In the genomic region with DNA sequence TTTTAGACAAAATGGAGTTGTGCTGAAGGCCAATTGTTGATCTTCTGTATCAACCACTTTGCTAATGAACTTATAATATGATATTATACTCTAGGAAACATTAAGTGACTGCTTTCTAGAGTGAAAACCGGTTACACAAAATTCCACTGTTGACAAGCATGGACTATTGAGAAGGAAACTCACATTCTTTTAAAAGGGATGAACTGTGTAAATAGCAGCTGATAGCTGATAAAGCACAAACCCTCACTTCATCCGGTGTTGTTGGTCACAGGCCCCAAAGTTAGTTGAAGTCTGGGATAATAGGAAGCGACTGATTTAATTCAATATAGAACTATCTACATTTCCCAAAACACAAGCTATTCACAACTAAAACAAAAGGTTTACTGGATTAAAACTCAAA, we compare ENCODE assay signal across 27 cellular contexts.
"Had no signal": no experiment of that assay in that cellular context is flagged by ENCODE, and none has a peak within 500 bp of the region (broad histone marks: within the 10 kb centered on the region; RNA-seq: fewer than 3 reads in every experiment).

No MANE protein-coding gene starts in this region.

- DNase-seq: dermis blood vessel endothelial cell; effector memory CD4-positive, alpha-beta T cell; erythroblast; esophagus squamous epithelium; foreskin melanocyte; glutamatergic neuron; heart right ventricle; hypothalamus; immature natural killer cell; midbrain; naive thymus-derived CD8-positive, alpha-beta T cell; nephron progenitor cell; pancreas; sigmoid colon; stimulated activated CD4-positive, alpha-beta T cell treated with anti-CD3 and anti-CD28 coated beads, Interleukin-2, amount 100 ng/mL, for 24 hours; stimulated activated CD4-positive, alpha-beta T cell treated with anti-CD3 and anti-CD28 coated beads, Interleukin-4, amount 100 ng/mL, for 4 hours; stimulated activated naive CD8-positive, alpha-beta T cell treated with anti-CD3 and anti-CD28 coated beads, Interleukin-15, Interleukin-2, amounts not matched to agents 100 U/mL and 50 U/mL, for 24 hours; substantia nigra; testis; upper lobe of right lung; uterus had no signal

- H3K27me3 ChIP-seq: esophagus squamous epithelium, heart right ventricle, pancreas, right atrium auricular region, sigmoid colon, testis, tibial nerve, upper lobe of right lung, uterus had no signal

- H3K27ac ChIP-seq: coronary artery, esophagus squamous epithelium, heart right ventricle, pancreas, right atrium auricular region, sigmoid colon, testis, upper lobe of right lung, uterus had no signal

- H3K4me1 Mint-ChIP-seq: immature natural killer cell; memory B cell; naive thymus-derived CD8-positive, alpha-beta T cell; stimulated activated memory B cell treated with anti-CD40 and anti-IgM and Interleukin-4, amounts not matched to agents 10 μg/mL and 1 μg/mL and 100 μg/mL, for 72 hours had no signal

- H3K36me3 ChIP-seq: esophagus squamous epithelium, heart right ventricle, pancreas, right atrium auricular region, sigmoid colon, tibial nerve, upper lobe of right lung, uterus had no signal

- H3K4me1 ChIP-seq: esophagus squamous epithelium, pancreas, sigmoid colon, testis, upper lobe of right lung, uterus had no signal

- H3K27ac Mint-ChIP-seq: immature natural killer cell; memory B cell; naive thymus-derived CD8-positive, alpha-beta T cell; nephron progenitor cell; stimulated activated memory B cell treated with anti-CD40 and anti-IgM and Interleukin-4, amounts not matched to agents 10 μg/mL and 1 μg/mL and 100 μg/mL, for 72 hours had no signal

- H3K27me3 Mint-ChIP-seq: memory B cell; stimulated activated memory B cell treated with anti-CD40 and anti-IgM and Interleukin-4, amounts not matched to agents 10 μg/mL and 1 μg/mL and 100 μg/mL, for 72 hours had no signal

- H3K9me3 Mint-ChIP-seq: memory B cell; naive thymus-derived CD8-positive, alpha-beta T cell; nephron progenitor cell; stimulated activated memory B cell treated with anti-CD40 and anti-IgM and Interleukin-4, amounts not matched to agents 10 μg/mL and 1 μg/mL and 100 μg/mL, for 72 hours had no signal

- H3K36me3 Mint-ChIP-seq: immature natural killer cell; memory B cell; naive thymus-derived CD8-positive, alpha-beta T cell; stimulated activated memory B cell treated with anti-CD40 and anti-IgM and Interleukin-4, amounts not matched to agents 10 μg/mL and 1 μg/mL and 100 μg/mL, for 72 hours had no signal

- H3K9me3 ChIP-seq: esophagus squamous epithelium, heart right ventricle, pancreas, right atrium auricular region, sigmoid colon, testis, tibial nerve, upper lobe of right lung, uterus had no signal

- H3K4me3 ChIP-seq: coronary artery, esophagus squamous epithelium, heart right ventricle, lung, pancreas, right atrium auricular region, sigmoid colon, testis, tibial nerve, upper lobe of right lung, uterus had no signal

- H3K4me3 Mint-ChIP-seq: immature natural killer cell; memory B cell; naive thymus-derived CD8-positive, alpha-beta T cell; nephron progenitor cell; stimulated activated memory B cell treated with anti-CD40 and anti-IgM and Interleukin-4, amounts not matched to agents 10 μg/mL and 1 μg/mL and 100 μg/mL, for 72 hours had no signal
